34 cellular contexts compared by ENCODE assay signal in the genomic region with DNA sequence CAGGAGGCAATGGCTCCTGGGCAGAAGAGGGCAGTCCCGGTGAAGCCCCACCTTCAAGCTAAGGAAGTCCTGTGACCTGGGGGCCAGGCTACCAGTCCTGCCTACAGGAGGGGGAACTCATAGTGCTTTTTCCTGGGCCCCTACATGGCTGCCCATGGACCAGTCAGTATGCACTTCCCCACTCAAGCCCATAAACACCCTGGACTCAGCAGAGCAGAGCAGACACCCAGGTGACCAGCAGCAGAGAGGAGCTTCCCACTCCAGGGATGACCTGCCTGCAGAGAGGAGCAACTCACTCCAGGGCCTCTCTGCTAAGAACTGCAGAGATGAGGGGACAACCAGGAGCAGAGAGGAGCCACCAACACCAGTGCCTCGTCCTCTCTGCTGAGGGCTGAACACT. TPM values are rescaled to one million over a fixed set of nuclear protein-coding genes. Genes with fewer than 3 reads are reported as not detected.
"Had no signal": no experiment of that assay in that cellular context is flagged by ENCODE, and none has a peak within 500 bp of the region (broad histone marks: within the 10 kb centered on the region; RNA-seq: fewer than 3 reads in every experiment).

No MANE protein-coding gene starts in this region.

- H3K27me3 ChIP-seq: adrenal gland, body of pancreas, brain microvascular endothelial cell, breast epithelium had no signal

- H3K4me1 ChIP-seq: adrenal gland, body of pancreas, breast epithelium had no signal

- DNase-seq: activated B cell treated with CpG ODN at 0.5 μM for 24 hours; activated CD4-positive, alpha-beta memory T cell treated with anti-CD3 and anti-CD28 coated beads for 36 hours; activated CD4-positive, alpha-beta T cell treated with anti-CD3 and anti-CD28 coated beads for 4 hours; activated CD4-positive, alpha-beta T cell treated with anti-CD3 and anti-CD28 coated beads, Interleukin-2, amount 10 ng/mL, durations not matched to agents 24 days and 14 days; activated CD4-positive, alpha-beta T cell treated with anti-CD3 and anti-CD28 coated beads, Interleukin-2, amount 50 U/mL, for 1 hour; activated CD4-positive, alpha-beta T cell treated with anti-CD3 and anti-CD28 coated beads, Interleukin-2, amount 50 U/mL, for 4 hours; activated CD4-positive, CD25-positive, alpha-beta regulatory T cell treated with anti-CD3 and anti-CD28 coated beads, Interleukin-2, amount 50 U/mL, for 72 hours; activated CD8-positive, alpha-beta memory T cell treated with anti-CD3 and anti-CD28 coated beads, Interleukin-2, amount 50 U/mL, for 4 hours; activated CD8-positive, alpha-beta T cell treated with anti-CD3 and anti-CD28 coated beads for 36 hours; activated effector memory CD4-positive, alpha-beta T cell treated with anti-CD3 and anti-CD28 coated beads, Interleukin-2, amount 50 U/mL, for 16 hours; activated gamma-delta T cell treated with Interleukin-2 at 50 U/mL for 16 hours; activated naive CD4-positive, alpha-beta T cell; activated naive CD4-positive, alpha-beta T cell treated with anti-CD3 and anti-CD28 coated beads for 36 hours; activated naive CD4-positive, alpha-beta T cell treated with anti-CD3 and anti-CD28 coated beads, Interleukin-2, amount 50 U/mL, for 16 hours; activated naive CD8-positive, alpha-beta T cell treated with anti-CD3 and anti-CD28 coated beads for 36 hours; activated T-cell treated with anti-CD3 and anti-CD28 coated beads for 4 hours; activated T-cell treated with anti-CD3 and anti-CD28 coated beads, Interleukin-2, amount 50 U/mL, for 1 hour; activated T-cell treated with anti-CD3 and anti-CD28 coated beads, Interleukin-2, amount 50 U/mL, for 4 hours; activated T-cell treated with anti-CD3 and anti-CD28 coated beads, Interleukin-2, amount 50 U/mL, for 72 hours; adrenal gland; amniotic stem cell; aorta; body of pancreas; brain microvascular endothelial cell; central memory CD4-positive, alpha-beta T cell; T-helper 1 cell; T-helper 2 cell; T-helper 9 cell had no signal

- H3K9me3 ChIP-seq: adrenal gland, body of pancreas, breast epithelium had no signal

- ATAC-seq: activated CD8-positive, alpha-beta T cell treated with anti-CD3 and anti-CD28 coated beads for 36 hours; activated naive CD4-positive, alpha-beta T cell treated with anti-CD3 and anti-CD28 coated beads, Interleukin-2, amount 50 U/mL, for 72 hours; activated T-cell treated with anti-CD3 and anti-CD28 coated beads, Interleukin-2, amount 50 U/mL, for 4 hours; activated T-cell treated with anti-CD3 and anti-CD28 coated beads, Interleukin-2, amount 50 U/mL, for 72 hours; activated T-helper 17 cell treated with anti-CD3 and anti-CD28 coated beads, Interleukin-2, amount 50 U/mL, for 72 hours; body of pancreas had no signal

- H3K4me3 ChIP-seq: adrenal gland, body of pancreas, breast epithelium had no signal

- H3K36me3 ChIP-seq: adrenal gland, brain microvascular endothelial cell, breast epithelium had no signal

- FAIRE-seq: astrocyte, TTC549 had no signal

- H3K27ac ChIP-seq: adrenal gland, body of pancreas, brain microvascular endothelial cell, breast epithelium, VCaP had no signal

RNA-seq across cellular contexts. Expression of a gene that starts 42.3 kb away (rescaled TPM):
- total RNA-seq: aorta, body of pancreas had no signal
- polyA plus RNA-seq: aorta had no signal
